In the genomic region with DNA sequence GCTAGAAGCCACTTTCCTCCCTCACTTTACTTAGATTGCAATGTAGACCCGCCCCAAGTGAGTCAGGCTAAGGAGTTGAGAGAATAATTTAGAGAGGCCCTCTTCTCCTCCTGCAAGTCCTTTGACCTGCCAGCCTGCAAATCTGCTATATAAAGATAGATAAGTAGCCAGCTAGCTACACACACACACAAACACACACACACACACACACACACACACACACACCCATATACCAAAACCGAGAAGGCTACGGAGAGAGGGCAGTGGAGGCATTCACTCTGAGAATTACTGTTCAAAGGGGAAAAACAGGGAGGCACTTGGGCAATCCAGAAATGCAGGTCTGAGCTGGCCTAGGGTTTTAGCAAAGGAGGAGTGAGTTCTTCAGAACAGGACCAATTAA, we compare ENCODE assay signal across 1 cellular context.
TF ChIP-seq lines count a peak whose summit lies in the region.

No MANE protein-coding gene starts in this region.

TF ChIP-seq in GM23338, 12 proteins besides CTCF, POLR2A, EP300 and RAD21 (continued from another document):
- TF ChIP-seq, protein P1, sequence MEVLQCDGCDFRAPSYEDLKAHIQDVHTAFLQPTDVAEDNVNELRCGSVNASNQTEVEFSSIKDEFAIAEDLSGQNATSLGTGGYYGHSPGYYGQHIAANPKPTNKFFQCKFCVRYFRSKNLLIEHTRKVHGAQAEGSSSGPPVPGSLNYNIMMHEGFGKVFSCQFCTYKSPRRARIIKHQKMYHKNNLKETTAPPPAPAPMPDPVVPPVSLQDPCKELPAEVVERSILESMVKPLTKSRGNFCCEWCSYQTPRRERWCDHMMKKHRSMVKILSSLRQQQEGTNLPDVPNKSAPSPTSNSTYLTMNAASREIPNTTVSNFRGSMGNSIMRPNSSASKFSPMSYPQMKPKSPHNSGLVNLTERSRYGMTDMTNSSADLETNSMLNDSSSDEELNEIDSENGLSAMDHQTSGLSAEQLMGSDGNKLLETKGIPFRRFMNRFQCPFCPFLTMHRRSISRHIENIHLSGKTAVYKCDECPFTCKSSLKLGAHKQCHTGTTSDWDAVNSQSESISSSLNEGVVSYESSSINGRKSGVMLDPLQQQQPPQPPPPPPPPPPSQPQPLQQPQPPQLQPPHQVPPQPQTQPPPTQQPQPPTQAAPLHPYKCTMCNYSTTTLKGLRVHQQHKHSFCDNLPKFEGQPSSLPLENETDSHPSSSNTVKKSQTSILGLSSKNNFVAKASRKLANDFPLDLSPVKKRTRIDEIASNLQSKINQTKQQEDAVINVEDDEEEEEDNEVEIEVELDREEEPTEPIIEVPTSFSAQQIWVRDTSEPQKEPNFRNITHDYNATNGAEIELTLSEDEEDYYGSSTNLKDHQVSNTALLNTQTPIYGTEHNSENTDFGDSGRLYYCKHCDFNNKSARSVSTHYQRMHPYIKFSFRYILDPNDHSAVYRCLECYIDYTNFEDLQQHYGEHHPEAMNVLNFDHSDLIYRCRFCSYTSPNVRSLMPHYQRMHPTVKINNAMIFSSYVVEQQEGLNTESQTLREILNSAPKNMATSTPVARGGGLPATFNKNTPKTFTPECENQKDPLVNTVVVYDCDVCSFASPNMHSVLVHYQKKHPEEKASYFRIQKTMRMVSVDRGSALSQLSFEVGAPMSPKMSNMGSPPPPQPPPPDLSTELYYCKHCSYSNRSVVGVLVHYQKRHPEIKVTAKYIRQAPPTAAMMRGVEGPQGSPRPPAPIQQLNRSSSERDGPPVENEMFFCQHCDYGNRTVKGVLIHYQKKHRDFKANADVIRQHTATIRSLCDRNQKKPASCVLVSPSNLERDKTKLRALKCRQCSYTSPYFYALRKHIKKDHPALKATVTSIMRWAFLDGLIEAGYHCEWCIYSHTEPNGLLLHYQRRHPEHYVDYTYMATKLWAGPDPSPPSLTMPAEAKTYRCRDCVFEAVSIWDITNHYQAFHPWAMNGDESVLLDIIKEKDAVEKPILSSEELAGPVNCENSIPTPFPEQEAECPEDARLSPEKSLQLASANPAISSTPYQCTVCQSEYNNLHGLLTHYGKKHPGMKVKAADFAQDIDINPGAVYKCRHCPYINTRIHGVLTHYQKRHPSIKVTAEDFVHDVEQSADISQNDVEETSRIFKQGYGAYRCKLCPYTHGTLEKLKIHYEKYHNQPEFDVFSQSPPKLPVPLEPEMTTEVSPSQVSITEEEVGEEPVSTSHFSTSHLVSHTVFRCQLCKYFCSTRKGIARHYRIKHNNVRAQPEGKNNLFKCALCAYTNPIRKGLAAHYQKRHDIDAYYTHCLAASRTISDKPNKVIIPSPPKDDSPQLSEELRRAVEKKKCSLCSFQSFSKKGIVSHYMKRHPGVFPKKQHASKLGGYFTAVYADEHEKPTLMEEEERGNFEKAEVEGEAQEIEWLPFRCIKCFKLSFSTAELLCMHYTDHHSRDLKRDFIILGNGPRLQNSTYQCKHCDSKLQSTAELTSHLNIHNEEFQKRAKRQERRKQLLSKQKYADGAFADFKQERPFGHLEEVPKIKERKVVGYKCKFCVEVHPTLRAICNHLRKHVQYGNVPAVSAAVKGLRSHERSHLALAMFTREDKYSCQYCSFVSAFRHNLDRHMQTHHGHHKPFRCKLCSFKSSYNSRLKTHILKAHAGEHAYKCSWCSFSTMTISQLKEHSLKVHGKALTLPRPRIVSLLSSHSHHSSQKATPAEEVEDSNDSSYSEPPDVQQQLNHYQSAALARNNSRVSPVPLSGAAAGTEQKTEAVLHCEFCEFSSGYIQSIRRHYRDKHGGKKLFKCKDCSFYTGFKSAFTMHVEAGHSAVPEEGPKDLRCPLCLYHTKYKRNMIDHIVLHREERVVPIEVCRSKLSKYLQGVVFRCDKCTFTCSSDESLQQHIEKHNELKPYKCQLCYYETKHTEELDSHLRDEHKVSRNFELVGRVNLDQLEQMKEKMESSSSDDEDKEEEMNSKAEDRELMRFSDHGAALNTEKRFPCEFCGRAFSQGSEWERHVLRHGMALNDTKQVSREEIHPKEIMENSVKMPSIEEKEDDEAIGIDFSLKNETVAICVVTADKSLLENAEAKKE (CRISPR knock-in tag; IDR thresholded peaks at IDR 0.05), result no peak
- TF ChIP-seq NANOG (IDR thresholded peaks at IDR 0.05; ENCODE audit: borderline replicate concordance) (no peak), CREB1 (CRISPR knock-in tag; IDR thresholded peaks at IDR 0.05; ENCODE audit: low read depth) (no peak), EZH2phosphoT487 (IDR thresholded peaks at IDR 0.05; ENCODE audit: unreplicated experiment) (no peak), REST (IDR thresholded peaks at IDR 0.05; ENCODE audit: unreplicated experiment) (no peak), EZH2 (IDR thresholded peaks at IDR 0.05; ENCODE audit: low read depth, unreplicated experiment) (no peak), STAT1 (IDR thresholded peaks at IDR 0.05; ENCODE audit: unreplicated experiment) (no peak)
